8 cellular contexts compared by ENCODE assay signal in genomic region chr7:5692112-5692844, GRCh38.
A peak's percentile ranks its signal among the peaks of the same experiment; 100 is the strongest.
DNase-seq lines count a peak whose midpoint lies in the region; ATAC-seq and TF ChIP-seq lines count a peak whose summit lies in the region.

No MANE protein-coding gene starts in this region.

- H3K36me3 ChIP-seq in GM23338 (ENCODE audit: insufficient read depth) = no peaks in the 10 kb centered on the region

- no peak overlapping the region for H3K4me3 Mint-ChIP-seq in GM23338

- H3K9me2 ChIP-seq in GM23338 (ENCODE audit: insufficient read depth) = no peaks in the 10 kb centered on the region

- no peak overlapping the region for H3K4me3 ChIP-seq in GM23338

- no peak overlapping the region for H2AFZ ChIP-seq in GM23338

- H3F3A ChIP-seq in GM23338 (replicated peaks; ENCODE audit: low read depth) = no peaks in the 10 kb centered on the region

- H3K4me1 ChIP-seq in GM23338 (ENCODE audit: insufficient read depth) = peaks cover 4% of the 10 kb centered on the region; the same call in 1 of the 2 replicates

- no peaks in the 10 kb centered on the region; the same call in 2 of the 3 replicates for H3K36me3 Mint-ChIP-seq in GM23338 (ENCODE audit: low read depth)

- peak overlapping the region; percentile 42 for H3K27ac ChIP-seq in GM23338 (ENCODE audit: low read depth)
- H3K27ac ChIP-seq in RWPE1 = peak overlapping the region; percentile 95

- H4K20me1 ChIP-seq in GM23338 (replicated peaks; ENCODE audit: insufficient read depth) = peaks cover 10% of the 10 kb centered on the region; the same call in 1 of the 2 replicates

- H3K9me3 Mint-ChIP-seq in GM23338 = no peaks in the 10 kb centered on the region

- ATAC-seq in GM23338 = no peak
- no peak for ATAC-seq in HG02678 (IDR thresholded peaks at IDR 0.05; ENCODE audit: unreplicated experiment)
- ATAC-seq in GM19351 (IDR thresholded peaks at IDR 0.05; ENCODE audit: unreplicated experiment) = no peak
- no peak for ATAC-seq in HG03457 (IDR thresholded peaks at IDR 0.05; ENCODE audit: unreplicated experiment)

- H3K79me2 ChIP-seq in GM23338 (replicated peaks; ENCODE audit: insufficient read depth) = 0 out of 2 replicates have a peak, but pooled peaks cover 3% of the 10 kb centered on the region

- DNase-seq in GM23338 (ENCODE audit: low spot score) = no peak
- peak; percentile 95 for DNase-seq in RWPE1 (ENCODE audit: low spot score)
- DNase-seq in epidermal melanocyte (ENCODE audit: insufficient read length, low spot score) = peak; percentile 52
- peak; percentile 99 for DNase-seq in myocyte (ENCODE audit: low read depth)
- DNase-seq in cerebellar nuclear complex (lab: John Stamatoyannopoulos, UW) = no peak

- CTCF ChIA-PET in RWPE1 (lab: Yijun Ruan, JAX) = interaction anchor here (0.6 to 1.4 kb wide), 4 partner anchors 13 to 221 kb away, joined by 3 to 4 read pairs (median 4); no protein-coding TSS in a partner anchor

- no peak for TF ChIP-seq CTCF in GM23338 (conservative IDR thresholded peaks at IDR 0.05; ENCODE audit: low read depth in 2 of 2)
- no peak for TF ChIP-seq CTCF in RWPE1 (conservative IDR thresholded peaks at IDR 0.05; ENCODE audit: low read depth)

- H3K4me2 ChIP-seq in GM23338 = no peak overlapping the region

- H3K4me1 Mint-ChIP-seq in GM23338 = peaks cover 12% of the 10 kb centered on the region; the same call in 2 of the 3 replicates

- no peaks in the 10 kb centered on the region for H3K27me3 ChIP-seq in GM23338 (ENCODE audit: insufficient read depth)

- no peaks in the 10 kb centered on the region for H3K27me3 Mint-ChIP-seq in GM23338 (ENCODE audit: insufficient read depth, low read depth, poor library complexity)

- POLR2A ChIA-PET in RWPE1 (lab: Yijun Ruan, JAX; ENCODE audit: low non-redundant PET) = no interaction called here

- H3K27ac Mint-ChIP-seq in GM23338 = peak overlapping the region; percentile 10; the same call in 1 of the 2 replicates

TF ChIP-seq in GM23338, 12 proteins besides CTCF, POLR2A, EP300 and RAD21:
- TF ChIP-seq ZNF462 (CRISPR knock-in tag; IDR thresholded peaks at IDR 0.05) (no peak), NANOG (IDR thresholded peaks at IDR 0.05; ENCODE audit: borderline replicate concordance) (no peak), STAT1 (IDR thresholded peaks at IDR 0.05; ENCODE audit: unreplicated experiment) (no peak), EZH2 (IDR thresholded peaks at IDR 0.05; ENCODE audit: low read depth, unreplicated experiment) (no peak), ETS1 (IDR thresholded peaks at IDR 0.05) (no peak), JUNB (IDR thresholded peaks at IDR 0.05; ENCODE audit: unreplicated experiment) (no peak), CREB1 (CRISPR knock-in tag; IDR thresholded peaks at IDR 0.05; ENCODE audit: low read depth) (no peak), EZH2phosphoT487 (IDR thresholded peaks at IDR 0.05; ENCODE audit: unreplicated experiment) (no peak), POLR2AphosphoS5 (IDR thresholded peaks at IDR 0.05; ENCODE audit: low read depth) (no peak), ZNF114 (CRISPR knock-in tag; IDR thresholded peaks at IDR 0.05) (no peak), ZNF331 (CRISPR knock-in tag; IDR thresholded peaks at IDR 0.05; ENCODE audit: low read depth) (no peak), REST (IDR thresholded peaks at IDR 0.05; ENCODE audit: unreplicated experiment) (no peak)

Comparison
In these comparisons a context has a peak if more than half of its experiments do, and no peak if none do; other contexts are left out.
1. DNase-seq: peak in RWPE1 (single experiment), epidermal melanocyte (single experiment) and myocyte (single experiment); none in GM23338 (single experiment) and cerebellar nuclear complex (0 of 2).